22 cellular contexts compared by ENCODE assay signal in genomic region chr20:51119914-51120313, GRCh38.
"Had no signal": no experiment of that assay in that cellular context is flagged by ENCODE, and none has a peak within 500 bp of the region (broad histone marks: within the 10 kb centered on the region; RNA-seq: fewer than 3 reads in every experiment).

No MANE protein-coding gene starts in this region.

- DNase-seq: cortex of kidney; dorsolateral prefrontal cortex; effector memory CD4-positive, alpha-beta T cell; heart left ventricle; hippocampal formation; islet precursor cell; left lung; lower lobe of right lung; midbrain; naive thymus-derived CD4-positive, alpha-beta T cell; nephron progenitor cell; stimulated activated CD4-positive, alpha-beta T cell treated with anti-CD3 and anti-CD28 coated beads, Interleukin-12 subunit alpha, Interleukin-12 subunit beta, amount 100 ng/mL, for 4 hours; stimulated activated CD4-positive, alpha-beta T cell treated with anti-CD3 and anti-CD28 coated beads, Interleukin-2, amount 100 ng/mL, for 48 hours; stimulated activated naive B cell treated with anti-CD40 and anti-IgM and Interleukin-4, amounts not matched to agents 10 μg/mL and 1 μg/mL and 100 μg/mL, for 72 hours; stimulated activated naive CD8-positive, alpha-beta T cell treated with anti-CD3 and anti-CD28 coated beads, Interleukin-15, amount 100 ng/mL, for 72 hours; transverse colon had no signal

- H3K27ac ChIP-seq: dorsolateral prefrontal cortex, heart left ventricle, left lung, lower lobe of right lung, thoracic aorta had no signal

- H3K36me3 ChIP-seq: heart left ventricle, left lung, lower lobe of right lung, thoracic aorta, transverse colon had no signal

- FAIRE-seq: endometrium, frontal cortex had no signal

- H3K4me3 ChIP-seq: dorsolateral prefrontal cortex, heart left ventricle, left lung, lower lobe of right lung, thoracic aorta, transverse colon had no signal

- H3K27me3 ChIP-seq: transverse colon had no signal

- H3K4me3 Mint-ChIP-seq: memory B cell; naive thymus-derived CD4-positive, alpha-beta T cell; nephron progenitor cell; stimulated activated naive B cell treated with anti-CD40 and anti-IgM and Interleukin-4, amounts not matched to agents 10 μg/mL and 1 μg/mL and 100 μg/mL, for 72 hours; stimulated activated naive CD8-positive, alpha-beta T cell treated with anti-CD3 and anti-CD28 coated beads, Interleukin-15, amount 100 ng/mL, for 72 hours had no signal

- H3K9me3 Mint-ChIP-seq: memory B cell; naive thymus-derived CD4-positive, alpha-beta T cell; nephron progenitor cell; stimulated activated naive B cell treated with anti-CD40 and anti-IgM and Interleukin-4, amounts not matched to agents 10 μg/mL and 1 μg/mL and 100 μg/mL, for 72 hours; stimulated activated naive CD8-positive, alpha-beta T cell treated with anti-CD3 and anti-CD28 coated beads, Interleukin-15, amount 100 ng/mL, for 72 hours had no signal

- H3K36me3 Mint-ChIP-seq: memory B cell; naive thymus-derived CD4-positive, alpha-beta T cell; stimulated activated naive B cell treated with anti-CD40 and anti-IgM and Interleukin-4, amounts not matched to agents 10 μg/mL and 1 μg/mL and 100 μg/mL, for 72 hours had no signal

- H3K4me1 Mint-ChIP-seq: memory B cell had no signal

- H3K9me3 ChIP-seq: heart left ventricle, left lung, lower lobe of right lung, thoracic aorta, transverse colon had no signal

- ATAC-seq: esophagus mucosa; heart left ventricle; left lung; lower lobe of right lung; naive thymus-derived CD4-positive, alpha-beta T cell; sciatic nerve; stimulated activated naive B cell treated with anti-CD40 and anti-IgM and Interleukin-4, amounts not matched to agents 10 μg/mL and 1 μg/mL and 100 μg/mL, for 72 hours; stimulated activated naive CD8-positive, alpha-beta T cell treated with anti-CD3 and anti-CD28 coated beads, Interleukin-15, amount 100 ng/mL, for 72 hours had no signal

- H3K27ac Mint-ChIP-seq: memory B cell; naive thymus-derived CD4-positive, alpha-beta T cell; nephron progenitor cell; stimulated activated naive B cell treated with anti-CD40 and anti-IgM and Interleukin-4, amounts not matched to agents 10 μg/mL and 1 μg/mL and 100 μg/mL, for 72 hours; stimulated activated naive CD8-positive, alpha-beta T cell treated with anti-CD3 and anti-CD28 coated beads, Interleukin-15, amount 100 ng/mL, for 72 hours had no signal

- H3K4me1 ChIP-seq: heart left ventricle, left lung had no signal
